Comparison of ENCODE assay signal across 8 cellular contexts in the genomic region with DNA sequence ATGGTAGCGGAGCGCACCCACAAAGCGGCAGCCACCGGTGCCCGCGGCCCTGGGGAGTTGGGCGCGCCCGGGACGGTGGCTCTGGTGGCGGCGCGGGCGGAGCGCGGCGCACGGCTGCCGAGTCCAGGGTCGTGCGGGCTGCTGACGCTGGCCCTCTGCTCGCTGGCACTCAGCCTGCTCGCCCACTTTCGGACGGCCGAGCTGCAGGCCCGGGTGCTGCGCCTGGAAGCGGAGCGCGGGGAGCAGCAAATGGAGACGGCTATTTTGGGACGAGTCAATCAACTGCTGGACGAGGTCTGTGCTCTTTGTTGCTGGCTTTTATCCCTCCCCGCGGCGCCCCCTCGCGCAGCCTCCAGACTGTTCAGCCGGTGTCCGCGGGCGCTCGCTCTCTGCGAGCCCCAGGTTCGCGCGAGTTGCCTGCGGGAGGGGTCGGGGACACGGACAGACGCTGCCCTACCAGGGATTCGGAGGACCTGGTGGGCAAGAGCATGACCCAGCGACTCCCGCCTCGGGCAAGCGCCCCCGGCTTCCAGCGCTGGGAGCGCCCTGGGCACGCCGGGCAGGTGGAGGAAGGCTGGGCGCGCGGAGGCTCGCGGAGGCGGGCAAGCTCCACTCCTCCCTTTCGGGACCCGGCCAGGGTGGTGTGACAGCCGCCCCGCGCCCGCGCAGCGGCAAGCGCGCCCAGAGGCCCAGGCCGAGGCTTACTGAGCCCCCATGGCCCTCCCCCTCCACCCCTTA. TPM values are rescaled to one million over a fixed set of nuclear protein-coding genes. Genes with fewer than 3 reads are reported as not detected.
DNase-seq lines count a peak whose midpoint lies in the region; ATAC-seq lines count a peak whose summit lies in the region.

No MANE protein-coding gene starts in this region.

- DNase-seq in ACHN (peak; percentile 47), NCI-H2227 treated with DMSO at 0.1 percent for 48 hours (lab: John Stamatoyannopoulos, UW) (peak; percentile 22), NCI-H774 (lab: John Stamatoyannopoulos, UW) (no peak)
- DNase-seq in activated naive CD4-positive, alpha-beta T cell treated with Interleukin-2 at 50 U/mL for 16 hours: no peak

- H3K36me3 ChIP-seq in esophagus (ENCODE audit: control insufficient read depth in 2 of 2, insufficient read depth in 2 of 2, low read length in 1 of 2) (no peaks in the 10 kb centered on the region), mucosa of rectum (ENCODE audit: control insufficient read depth in 2 of 2, insufficient read depth in 2 of 2, low read length in 2 of 2) (no peaks in the 10 kb centered on the region)

- H3K27ac ChIP-seq in esophagus (ENCODE audit: low read depth in 2 of 2, low read length in 1 of 2): no peak overlapping the region
- no peak overlapping the region for H3K27ac ChIP-seq in mucosa of rectum (ENCODE audit: low read depth in 2 of 2, low read length in 2 of 2)

- in situ Hi-C loops in ACHN (cut with HindIII; ENCODE audit: low pct_ligation_motif_present, low pct_unique_long_range_greater_than_20kb, low sequenced_read_pairs): no loop called here

- H3K27me3 ChIP-seq in esophagus (ENCODE audit: control insufficient read depth in 1 of 2, insufficient read depth in 2 of 2, low read length in 2 of 2) (peaks cover 0 to 3% of the 10 kb centered on the region in 2 donors), mucosa of rectum (ENCODE audit: control insufficient read depth in 2 of 2, insufficient read depth in 2 of 2, low read length in 2 of 2) (peaks cover 14 to 27% of the 10 kb centered on the region in 2 donors)

- 3 to 4% methylated on average over 67 to 80 of the region's 80 CpGs for WGBS in esophagus, 2 donors

- no peak for ATAC-seq in GM21723 (IDR thresholded peaks at IDR 0.05; ENCODE audit: unreplicated experiment)
- no peak for ATAC-seq in HG02981 (IDR thresholded peaks at IDR 0.05; ENCODE audit: unreplicated experiment)

- H3K9ac ChIP-seq in mucosa of rectum (ENCODE audit: low read depth in 1 of 2, low read length in 2 of 2): peak overlapping the region in 1 of 2 donors; percentile 34

- H3K4me1 ChIP-seq in esophagus (ENCODE audit: control insufficient read depth in 2 of 2, insufficient read depth in 2 of 2, low read length in 1 of 2) (peaks cover 0 to 6% of the 10 kb centered on the region in 2 donors), mucosa of rectum (ENCODE audit: control insufficient read depth in 2 of 2, insufficient read depth in 2 of 2, low read length in 2 of 2) (peaks cover 2 to 4% of the 10 kb centered on the region in 2 donors)

- no peaks in the 10 kb centered on the region for H3K9me3 ChIP-seq in esophagus (ENCODE audit: control insufficient read depth in 2 of 2, insufficient read depth in 1 of 2, low read depth in 1 of 2, low read length in 1 of 2)
- no peaks in the 10 kb centered on the region for H3K9me3 ChIP-seq in mucosa of rectum (ENCODE audit: control insufficient read depth in 2 of 2, low read length in 2 of 2)

- peak overlapping the region; percentile 40 to 43 for H3K4me3 ChIP-seq in esophagus (ENCODE audit: low read depth in 1 of 2, low read length in 2 of 2)
- peak overlapping the region; percentile 47 to 67 for H3K4me3 ChIP-seq in mucosa of rectum (ENCODE audit: low read length in 2 of 2)

RNA-seq across cellular contexts. Expression of a gene that starts 0.9 kb away (rescaled TPM):
- polyA plus RNA-seq in esophagus: 1 to 10 TPM in 1 of 2 donors, under 1 TPM in 1; 0.95 to 2.0 TPM

Comparison
In these comparisons a context has a peak if more than half of its experiments do, and no peak if none do; other contexts are left out.
1. DNase-seq: peak in ACHN (single experiment) and NCI-H2227 treated with DMSO at 0.1 percent for 48 hours (single experiment); none in NCI-H774 (single experiment) and activated naive CD4-positive, alpha-beta T cell treated with Interleukin-2 at 50 U/mL for 16 hours (single experiment).